11 cellular contexts compared by ENCODE assay signal in genomic region chr10:12405342-12406320, GRCh38. TPM values are rescaled to one million over a fixed set of nuclear protein-coding genes. Genes with fewer than 3 reads are reported as not detected.
A peak's percentile ranks its signal among the peaks of the same experiment; 100 is the strongest.
DNase-seq lines count a peak whose midpoint lies in the region; ATAC-seq and TF ChIP-seq lines count a peak whose summit lies in the region.
"Had no signal": no experiment of that assay in that cellular context is flagged by ENCODE, and none has a peak within 500 bp of the region (broad histone marks: within the 10 kb centered on the region; RNA-seq: fewer than 3 reads in every experiment).

No MANE protein-coding gene starts in this region.

- TF ChIP-seq POLR2A in ovary (IDR thresholded peaks at IDR 0.05): no peak

- peaks cover 18% of the 10 kb centered on the region for H3K36me3 Mint-ChIP-seq in activated naive CD8-positive, alpha-beta T cell treated with anti-CD3 and anti-CD28 coated beads, Interleukin-2, amount 50 U/mL, for 24 hours (ENCODE audit: low read depth)

- H3K27me3 Mint-ChIP-seq in activated naive CD8-positive, alpha-beta T cell treated with anti-CD3 and anti-CD28 coated beads, Interleukin-2, amount 50 U/mL, for 24 hours: no peaks in the 10 kb centered on the region

- H3K27ac Mint-ChIP-seq in activated naive CD8-positive, alpha-beta T cell treated with anti-CD3 and anti-CD28 coated beads, Interleukin-2, amount 50 U/mL, for 24 hours: peak overlapping the region; percentile 78

- peaks cover 59% of the 10 kb centered on the region for H3K4me1 Mint-ChIP-seq in activated naive CD8-positive, alpha-beta T cell treated with anti-CD3 and anti-CD28 coated beads, Interleukin-2, amount 50 U/mL, for 24 hours

- H3K4me3 Mint-ChIP-seq in activated naive CD8-positive, alpha-beta T cell treated with anti-CD3 and anti-CD28 coated beads, Interleukin-2, amount 50 U/mL, for 24 hours: no peak overlapping the region

- H3K9me3 ChIP-seq in lung (ENCODE audit: control insufficient read depth in 2 of 2, insufficient read depth in 1 of 2, low read length in 1 of 2): no peaks in the 10 kb centered on the region
- no peaks in the 10 kb centered on the region for H3K9me3 ChIP-seq in ovary
- H3K9me3 ChIP-seq: spleen had no signal

- H3K4me1 ChIP-seq in lung (ENCODE audit: control insufficient read depth in 2 of 2, insufficient read depth in 2 of 2, low read length in 2 of 2): peaks cover 0 to 2% of the 10 kb centered on the region in 2 donors
- H3K4me1 ChIP-seq in ovary (ENCODE audit: insufficient read depth): no peaks in the 10 kb centered on the region

- DNase-seq in COLO668 (lab: John Stamatoyannopoulos, UW; ENCODE audit: unreplicated experiment): peak; percentile 37
- DNase-seq in LNCaP clone FGC (ENCODE audit: low read depth): peak; percentile 92
- DNase-seq in activated naive CD8-positive, alpha-beta T cell treated with anti-CD3 and anti-CD28 coated beads, Interleukin-2, amount 50 U/mL, for 24 hours: no peak
- DNase-seq in lung (ENCODE audit: low spot score): no peak
- no peak for DNase-seq in HCEC 1CT
- DNase-seq in ovary: no peak
- DNase-seq in NOMO-1 (lab: John Stamatoyannopoulos, UW; ENCODE audit: unreplicated experiment in 2 of 2): no peak
- DNase-seq: activated CD4-positive, alpha-beta T cell treated with anti-CD3 and anti-CD28 coated beads, Interleukin-2, amount 50 U/mL, for 4 hours; NCI-H2171 treated with DMSO at 0.1 percent for 48 hours had no signal

- no peaks in the 10 kb centered on the region for H3K27me3 ChIP-seq in lung (ENCODE audit: control insufficient read depth, insufficient read depth)
- H3K27me3 ChIP-seq in ovary: no peaks in the 10 kb centered on the region
- H3K27me3 ChIP-seq: spleen had no signal

- H3K4me3 ChIP-seq in LNCaP clone FGC (ENCODE audit: low read depth, low read length) (peak overlapping the region; percentile 20), lung (no peak overlapping the region), ovary (no peak overlapping the region)
- H3K4me3 ChIP-seq: spleen had no signal

- H3K36me3 ChIP-seq in lung (ENCODE audit: control insufficient read depth in 2 of 2, insufficient read depth in 2 of 2, low read length in 2 of 2): no peaks in the 10 kb centered on the region
- H3K36me3 ChIP-seq in ovary: no peaks in the 10 kb centered on the region

- H3K27ac ChIP-seq in lung (ENCODE audit: low read depth in 1 of 2, low read length in 1 of 2) (no peak overlapping the region), ovary (no peak overlapping the region)
- H3K27ac ChIP-seq: spleen had no signal

- TF ChIP-seq CTCF in LNCaP clone FGC (IDR thresholded peaks at IDR 0.05; ENCODE audit: control insufficient read depth, extremely low read depth, insufficient read depth) (peak; percentile 19; the same call in 1 of the 2 replicates), lung (IDR thresholded peaks at IDR 0.05; ENCODE audit: control extremely low read depth, extremely low read depth) (no peak), ovary (IDR thresholded peaks at IDR 0.05) (no peak)

- ATAC-seq in activated naive CD8-positive, alpha-beta T cell treated with anti-CD3 and anti-CD28 coated beads, Interleukin-2, amount 50 U/mL, for 24 hours: no peak
- ATAC-seq in lung (ENCODE audit: insufficient read depth, low FRiP score) (peak; percentile 74), esophagus mucosa (no peak)

- no peaks in the 10 kb centered on the region for H3K9me3 Mint-ChIP-seq in activated naive CD8-positive, alpha-beta T cell treated with anti-CD3 and anti-CD28 coated beads, Interleukin-2, amount 50 U/mL, for 24 hours

- WGBS in lung, 2 donors: 60 to 83% methylated on average over 24 of the region's 24 CpGs
- WGBS in ovary, 3 donors: 79 to 86% (median 85%) methylated on average over 24 of the region's 24 CpGs

- TF ChIP-seq EP300 in ovary (IDR thresholded peaks at IDR 0.05): no peak

- intact Hi-C loops in ovary (cut with DNase I): no loop called here

RNA-seq across cellular contexts. Expression of gene CAMK1D, which starts 56.3 kb away (rescaled TPM):
- total RNA-seq in lung (10 to 100 TPM in 1 of 2 donors, 1 to 10 TPM in 1; 9.4 to 37.4 TPM), ovary (10 to 100 TPM in 1 of 7 donors, 1 to 10 TPM in 6; 1.8 to 11.7 (median 5.5) TPM), esophagus mucosa (10.7 TPM)
- polyA plus RNA-seq in lung (1 to 10 TPM; 3.2 to 4.5 TPM), ovary (1 to 10 TPM; 2.4 to 7.5 TPM)

Comparison
In these comparisons a context has a peak if more than half of its experiments do, and no peak if none do; other contexts are left out.
1. DNase-seq: peak in COLO668 (single experiment) and LNCaP clone FGC (single experiment); none in activated naive CD8-positive, alpha-beta T cell treated with anti-CD3 and anti-CD28 coated beads, Interleukin-2, amount 50 U/mL, for 24 hours (single experiment), lung (single experiment), HCEC 1CT (single experiment), ovary (0 of 5) and NOMO-1 (0 of 2).